1 cellular context compared by ENCODE assay signal in genomic region chr11:112297248-112297866, GRCh38.
TF ChIP-seq lines count a peak whose summit lies in the region.

No MANE protein-coding gene starts in this region.

TF ChIP-seq in SK-N-SH, 30 proteins besides CTCF, POLR2A, EP300 and RAD21 (continued from another document):
- TF ChIP-seq REST (IDR thresholded peaks at IDR 0.05; ENCODE audit: low read depth, low read length): no peak
